1 cellular context compared by ENCODE assay signal in the genomic region with DNA sequence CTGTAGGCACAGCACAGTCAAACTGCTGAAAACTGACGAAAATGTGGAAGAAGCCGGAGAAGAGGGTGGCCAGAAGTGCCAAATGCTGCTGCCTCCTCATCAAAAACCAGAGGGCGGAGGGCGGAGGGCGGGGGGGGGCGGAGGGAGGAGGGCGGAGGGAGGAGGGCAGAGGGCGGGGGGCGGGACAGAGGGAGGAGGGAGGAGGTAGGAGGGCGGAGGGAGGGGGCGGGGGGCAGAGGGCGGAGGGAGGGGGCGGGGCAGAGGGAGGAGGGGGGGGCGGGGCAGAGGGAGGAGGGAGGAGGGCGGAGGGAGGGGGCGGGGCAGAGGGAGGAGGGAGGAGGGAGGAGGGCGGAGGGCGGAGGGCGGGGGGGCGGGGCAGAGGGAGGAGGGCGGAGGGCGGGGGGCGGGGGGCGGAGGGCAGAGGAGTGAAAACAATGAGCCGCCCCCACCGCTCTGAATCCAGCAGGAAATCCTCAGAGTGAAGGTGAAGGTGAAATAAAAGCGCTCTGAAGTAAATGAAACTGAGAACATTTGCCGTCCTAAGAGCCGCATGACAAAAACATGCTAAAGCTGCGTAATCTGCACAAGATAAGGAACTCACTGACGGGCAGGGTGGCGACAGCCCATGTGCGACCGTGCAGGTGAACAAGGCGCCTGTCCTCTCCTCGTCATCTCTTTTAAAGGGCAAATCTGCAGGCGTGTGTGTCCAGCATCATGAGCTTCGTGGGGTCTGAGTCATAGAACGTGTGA.
TF ChIP-seq lines count a peak whose summit lies in the region.

No MANE protein-coding gene starts in this region.

TF ChIP-seq in IMR-90, 13 proteins besides CTCF, POLR2A, EP300 and RAD21:
- TF ChIP-seq SMC3 (IDR thresholded peaks at IDR 0.05; ENCODE audit: low read depth, low read length) (no peak), FOS (IDR thresholded peaks at IDR 0.05; ENCODE audit: low read depth, low read length) (no peak), BHLHE40 (IDR thresholded peaks at IDR 0.05; ENCODE audit: low read depth, low read length) (0 out of 2 replicates have a peak, but pooled peaks have one; percentile 34)
